9 cellular contexts compared by ENCODE assay signal in the genomic region with DNA sequence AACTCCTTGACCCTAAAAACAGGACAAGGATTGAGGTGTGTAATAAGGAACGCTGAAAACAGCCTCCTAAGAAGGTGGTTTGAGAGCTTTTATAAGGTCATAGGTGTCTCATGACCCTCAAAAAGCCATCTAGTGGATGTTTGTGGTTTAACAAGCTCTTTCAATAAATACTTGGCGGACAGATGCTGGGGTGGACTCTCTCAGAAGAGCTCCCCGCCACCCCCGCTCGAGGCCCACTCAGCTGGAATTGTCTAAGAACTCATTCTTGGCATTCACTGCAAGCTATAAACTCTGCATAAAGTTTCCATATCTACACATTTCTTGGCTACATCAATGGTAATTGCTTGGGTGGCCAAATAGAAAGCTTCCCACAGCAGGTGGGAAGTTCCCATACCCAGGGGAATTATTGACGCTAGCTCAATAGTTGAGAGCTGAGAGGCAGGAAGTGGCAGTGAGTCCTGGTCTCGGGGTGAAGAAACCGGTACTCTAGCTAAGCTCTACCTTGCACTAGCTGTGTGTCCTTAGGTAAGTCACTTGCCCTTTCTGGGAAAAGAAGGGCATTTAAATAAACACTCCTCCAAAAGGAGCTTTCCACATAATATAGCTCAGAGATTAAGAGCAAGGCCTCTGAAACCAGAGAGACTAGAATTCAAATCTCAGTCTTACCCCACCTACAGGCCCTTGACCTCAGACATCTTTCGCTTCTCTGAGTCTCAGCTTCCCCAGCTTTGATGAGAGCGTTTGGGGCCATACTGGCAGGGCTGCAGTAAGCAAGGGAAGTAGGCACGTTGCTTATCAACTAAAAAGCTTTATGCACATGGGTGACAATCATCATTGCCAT. TPM values are rescaled to one million over a fixed set of nuclear protein-coding genes. Genes with fewer than 3 reads are reported as not detected.
A peak's percentile ranks its signal among the peaks of the same experiment; 100 is the strongest.
DNase-seq lines count a peak whose midpoint lies in the region; ATAC-seq, FAIRE-seq and TF ChIP-seq lines count a peak whose summit lies in the region.
"Had no signal": no experiment of that assay in that cellular context is flagged by ENCODE, and none has a peak within 500 bp of the region (broad histone marks: within the 10 kb centered on the region; RNA-seq: fewer than 3 reads in every experiment).

No MANE protein-coding gene starts in this region.

- H3K4me3 ChIP-seq in DND-41 (ENCODE audit: low read depth in 1 of 2, low read length in 2 of 2) (no peak overlapping the region), neural cell (ENCODE audit: low read length) (no peak overlapping the region)

- H3K27ac ChIP-seq in DND-41 (ENCODE audit: low read length) (no peak overlapping the region), RWPE1 (no peak overlapping the region), neural cell (ENCODE audit: low read length) (no peak overlapping the region)

- H3K79me2 ChIP-seq in DND-41 (ENCODE audit: insufficient read depth, low read length) (no peaks in the 10 kb centered on the region), neural cell (replicated peaks; ENCODE audit: insufficient read depth, low read length) (no peaks in the 10 kb centered on the region)

- POLR2A ChIA-PET in RWPE1 (lab: Yijun Ruan, JAX; ENCODE audit: low non-redundant PET): no interaction called here

- H3K9me2 ChIP-seq in neural cell (ENCODE audit: insufficient read depth, low read length): no peaks in the 10 kb centered on the region

- no peak for TF ChIP-seq RAD21 in neural cell (conservative IDR thresholded peaks at IDR 0.05)

- H2AFZ ChIP-seq in DND-41 (ENCODE audit: low read depth, low read length) (no peak overlapping the region), neural cell (ENCODE audit: low read depth, low read length) (no peak overlapping the region)

- CTCF ChIA-PET in RWPE1 (lab: Yijun Ruan, JAX): interaction anchor here (0.6 to 1.3 kb wide), 9 partner anchors 9 to 108 kb away, joined by 3 to 7 read pairs (median 3); no protein-coding TSS in a partner anchor

- no peaks in the 10 kb centered on the region for H3K4me1 ChIP-seq in DND-41 (ENCODE audit: insufficient read depth, low read length)

- H3F3A ChIP-seq in neural cell (ENCODE audit: insufficient read depth, low read length, poor library complexity, severe bottlenecking): no peaks in the 10 kb centered on the region

- no peaks in the 10 kb centered on the region for H4K20me1 ChIP-seq in DND-41 (ENCODE audit: insufficient read depth, low read length)
- H4K20me1 ChIP-seq in neural cell (ENCODE audit: insufficient read depth): no peaks in the 10 kb centered on the region

- H3K4me2 ChIP-seq in DND-41 (ENCODE audit: insufficient read depth, low read length) (no peak overlapping the region), neural cell (ENCODE audit: low read length) (no peak overlapping the region)

- no peak for TF ChIP-seq EP300 in neural cell (conservative IDR thresholded peaks at IDR 0.05; ENCODE audit: poor library complexity, severe bottlenecking)

- TF ChIP-seq POLR2A in GM19193 (IDR thresholded peaks at IDR 0.05; ENCODE audit: extremely low read depth, insufficient read depth, insufficient read length): peak; percentile 36

- H3K36me3 ChIP-seq in DND-41 (ENCODE audit: insufficient read depth, low read length) (no peaks in the 10 kb centered on the region), neural cell (ENCODE audit: insufficient read depth, low read length) (no peaks in the 10 kb centered on the region)

- ATAC-seq in DND-41 (ENCODE audit: insufficient read depth, low read depth): no peak
- peak; percentile 63 for ATAC-seq in HG03108 (IDR thresholded peaks at IDR 0.05; ENCODE audit: unreplicated experiment)

- DNase-seq in DND-41 (no peak), RWPE1 (ENCODE audit: low spot score) (no peak), NCI-H1048 (lab: John Stamatoyannopoulos, UW) (no peak), HTR-8/SVneo (ENCODE audit: insufficient read length, low spot score) (no peak), GF-D8 (lab: John Stamatoyannopoulos, UW) (no peak)

- FAIRE-seq in HTR-8/SVneo (lab: Jason Lieb, UNC): no peak
- FAIRE-seq: islet of Langerhans had no signal

- TF ChIP-seq CTCF in DND-41 (IDR thresholded peaks at IDR 0.05; ENCODE audit: borderline replicate concordance, extremely low read depth, low read length, poor library complexity, severe bottlenecking): peak; percentile 39
- 0 out of 2 replicates have a peak, but pooled peaks have one; percentile 18 for TF ChIP-seq CTCF in RWPE1 (conservative IDR thresholded peaks at IDR 0.05; ENCODE audit: low read depth)
- no peak for TF ChIP-seq CTCF in neural cell (IDR thresholded peaks at IDR 0.05; ENCODE audit: poor library complexity, severe bottlenecking)

- H3K9me3 ChIP-seq in DND-41 (ENCODE audit: insufficient read depth, low read length, severe bottlenecking) (no peaks in the 10 kb centered on the region), neural cell (ENCODE audit: low read length) (no peaks in the 10 kb centered on the region)

- H3K27me3 ChIP-seq in DND-41 (ENCODE audit: insufficient read depth, low read length, poor library complexity) (no peaks in the 10 kb centered on the region), neural cell (ENCODE audit: insufficient read depth, low read depth, low read length) (no peaks in the 10 kb centered on the region)

- H3K9ac ChIP-seq in DND-41 (ENCODE audit: low read depth, low read length) (no peak overlapping the region), neural cell (ENCODE audit: low read length) (no peak overlapping the region)

TF ChIP-seq in neural cell, 6 proteins besides CTCF, POLR2A, EP300 and RAD21:
- TF ChIP-seq SMC3 (conservative IDR thresholded peaks at IDR 0.05; ENCODE audit: poor library complexity): peak; percentile 31
- TF ChIP-seq, protein P1, sequence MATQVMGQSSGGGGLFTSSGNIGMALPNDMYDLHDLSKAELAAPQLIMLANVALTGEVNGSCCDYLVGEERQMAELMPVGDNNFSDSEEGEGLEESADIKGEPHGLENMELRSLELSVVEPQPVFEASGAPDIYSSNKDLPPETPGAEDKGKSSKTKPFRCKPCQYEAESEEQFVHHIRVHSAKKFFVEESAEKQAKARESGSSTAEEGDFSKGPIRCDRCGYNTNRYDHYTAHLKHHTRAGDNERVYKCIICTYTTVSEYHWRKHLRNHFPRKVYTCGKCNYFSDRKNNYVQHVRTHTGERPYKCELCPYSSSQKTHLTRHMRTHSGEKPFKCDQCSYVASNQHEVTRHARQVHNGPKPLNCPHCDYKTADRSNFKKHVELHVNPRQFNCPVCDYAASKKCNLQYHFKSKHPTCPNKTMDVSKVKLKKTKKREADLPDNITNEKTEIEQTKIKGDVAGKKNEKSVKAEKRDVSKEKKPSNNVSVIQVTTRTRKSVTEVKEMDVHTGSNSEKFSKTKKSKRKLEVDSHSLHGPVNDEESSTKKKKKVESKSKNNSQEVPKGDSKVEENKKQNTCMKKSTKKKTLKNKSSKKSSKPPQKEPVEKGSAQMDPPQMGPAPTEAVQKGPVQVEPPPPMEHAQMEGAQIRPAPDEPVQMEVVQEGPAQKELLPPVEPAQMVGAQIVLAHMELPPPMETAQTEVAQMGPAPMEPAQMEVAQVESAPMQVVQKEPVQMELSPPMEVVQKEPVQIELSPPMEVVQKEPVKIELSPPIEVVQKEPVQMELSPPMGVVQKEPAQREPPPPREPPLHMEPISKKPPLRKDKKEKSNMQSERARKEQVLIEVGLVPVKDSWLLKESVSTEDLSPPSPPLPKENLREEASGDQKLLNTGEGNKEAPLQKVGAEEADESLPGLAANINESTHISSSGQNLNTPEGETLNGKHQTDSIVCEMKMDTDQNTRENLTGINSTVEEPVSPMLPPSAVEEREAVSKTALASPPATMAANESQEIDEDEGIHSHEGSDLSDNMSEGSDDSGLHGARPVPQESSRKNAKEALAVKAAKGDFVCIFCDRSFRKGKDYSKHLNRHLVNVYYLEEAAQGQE (IDR thresholded peaks at IDR 0.05; ENCODE audit: borderline replicate concordance): no peak

RNA-seq across cellular contexts. Expression of a gene that starts 6.4 kb away (rescaled TPM):
- polyA plus RNA-seq in neural cell: not detected in 2 replicates
- not detected in 2 replicates for polyA minus RNA-seq in neural cell

RNA-seq across cellular contexts. Expression of a gene that starts 22.1 kb away (rescaled TPM):
- polyA plus RNA-seq in neural cell: not detected in 2 replicates
- 0.24 TPM in 1 of 2 replicates, not detected in the other for polyA minus RNA-seq in neural cell

RNA-seq across cellular contexts. Expression of a gene that starts 38.6 kb away (rescaled TPM):
- polyA plus RNA-seq in neural cell: not detected in 2 replicates
- not detected in 2 replicates for polyA minus RNA-seq in neural cell
